In genomic region chr22:25747245-25747944, GRCh38 we compare ENCODE assay signal across 9 cellular contexts. TPM values are rescaled to one million over a fixed set of nuclear protein-coding genes. Genes with fewer than 3 reads are reported as not detected.
DNase-seq lines count a peak whose midpoint lies in the region; ATAC-seq, FAIRE-seq and TF ChIP-seq lines count a peak whose summit lies in the region.
"Had no signal": no experiment of that assay in that cellular context is flagged by ENCODE, and none has a peak within 500 bp of the region (broad histone marks: within the 10 kb centered on the region; RNA-seq: fewer than 3 reads in every experiment).

No MANE protein-coding gene starts in this region.

- H3K27ac ChIP-seq in A549, result peak overlapping the region; percentile 75 to 80
- H3K27ac ChIP-seq in astrocyte (ENCODE audit: low read depth, low read length), result peak overlapping the region; percentile 92
- H3K27ac ChIP-seq in hepatocyte, result peak overlapping the region; percentile 59
- no peak overlapping the region for H3K27ac ChIP-seq in mesendoderm (ENCODE audit: low read depth, low read length)

- H3K4me1 ChIP-seq in A549 (peaks cover 45% of the 10 kb centered on the region), astrocyte (ENCODE audit: insufficient read depth, low read length) (peaks cover 18% of the 10 kb centered on the region), hepatocyte (ENCODE audit: insufficient read depth) (peaks cover 15% of the 10 kb centered on the region), mesendoderm (ENCODE audit: control insufficient read depth, low read depth, low read length) (no peaks in the 10 kb centered on the region)

- H3K27me3 ChIP-seq in astrocyte (ENCODE audit: insufficient read depth, low read length), result no peaks in the 10 kb centered on the region
- no peaks in the 10 kb centered on the region for H3K27me3 ChIP-seq in hepatocyte
- H3K27me3 ChIP-seq in mesendoderm (ENCODE audit: insufficient read depth, low read length, poor library complexity), result no peaks in the 10 kb centered on the region

- H3K36me3 ChIP-seq in astrocyte (ENCODE audit: insufficient read depth, low read length) (no peaks in the 10 kb centered on the region), hepatocyte (replicated peaks; ENCODE audit: insufficient read depth, low read depth) (no peaks in the 10 kb centered on the region), mesendoderm (ENCODE audit: control insufficient read depth, insufficient read depth, low read length) (no peaks in the 10 kb centered on the region)

- TF ChIP-seq RAD21 in A549 (conservative IDR thresholded peaks at IDR 0.05 in 1 of 2, IDR thresholded peaks at IDR 0.05 in 1 of 2), result no peak

- 24% methylated on average over 6 of the region's 8 CpGs for WGBS in A549 (ENCODE audit: missing lambda C conversion rate)
- 77% methylated on average over 8 of the region's 8 CpGs for WGBS in hepatocyte (ENCODE audit: low lambda C conversion rate, missing lambda C conversion rate)
- WGBS in mesendoderm (ENCODE audit: extremely low coverage, insufficient coverage, low lambda C conversion rate), result no CpG with 5 or more reads among the region's 8 CpGs

- TF ChIP-seq EP300 in A549 (IDR thresholded peaks at IDR 0.05), result no peak

- H3K79me1 ChIP-seq in mesendoderm (ENCODE audit: low read length), result no peaks in the 10 kb centered on the region

- no peak overlapping the region for H2BK5ac ChIP-seq in mesendoderm (ENCODE audit: low read length)

- H3K9ac ChIP-seq in astrocyte (ENCODE audit: low read length) (peak overlapping the region; percentile 76), mesendoderm (ENCODE audit: low read length) (no peak overlapping the region)

- no peak for TF ChIP-seq POLR2A in A549 (IDR thresholded peaks at IDR 0.05; ENCODE audit: low read length)

- H2AK5ac ChIP-seq in mesendoderm (ENCODE audit: low read length), result no peak overlapping the region

- no peaks in the 10 kb centered on the region for H3K9me3 ChIP-seq in A549
- no peaks in the 10 kb centered on the region for H3K9me3 ChIP-seq in astrocyte (ENCODE audit: insufficient read depth, low read depth, low read length)
- H3K9me3 ChIP-seq in hepatocyte (ENCODE audit: low read depth), result no peaks in the 10 kb centered on the region

- H3K9me3 Mint-ChIP-seq in astrocyte (ENCODE audit: unreplicated experiment), result no peaks in the 10 kb centered on the region

- H3K18ac ChIP-seq in mesendoderm (ENCODE audit: low read length), result no peak overlapping the region

- H3K9me2 ChIP-seq in hepatocyte (replicated peaks; ENCODE audit: insufficient read depth), result no peaks in the 10 kb centered on the region

- no peak overlapping the region for H3K23ac ChIP-seq in mesendoderm (ENCODE audit: low read length)

- H3K4me3 Mint-ChIP-seq in astrocyte (ENCODE audit: unreplicated experiment), result no peak overlapping the region

- H3K27ac Mint-ChIP-seq in astrocyte (ENCODE audit: unreplicated experiment), result no peak overlapping the region

- H2AFZ ChIP-seq in astrocyte (ENCODE audit: low read depth, low read length), result peak overlapping the region; percentile 53
- H2AFZ ChIP-seq in hepatocyte, result no peak overlapping the region

- H3K79me2 ChIP-seq in astrocyte (ENCODE audit: insufficient read depth, low read length) (no peaks in the 10 kb centered on the region), hepatocyte (no peaks in the 10 kb centered on the region), mesendoderm (ENCODE audit: control insufficient read depth, insufficient read depth, low read length) (no peaks in the 10 kb centered on the region)

- peak; percentile 79 to 89 for ATAC-seq in A549
- no peak for ATAC-seq in HG03442 (IDR thresholded peaks at IDR 0.05; ENCODE audit: unreplicated experiment)

- H2BK120ac ChIP-seq in mesendoderm (ENCODE audit: low read depth, low read length), result no peak overlapping the region

- no peak overlapping the region for H3K56ac ChIP-seq in mesendoderm (ENCODE audit: low read length)

- TF ChIP-seq CTCF in A549 (IDR thresholded peaks at IDR 0.05), result no peak
- no peak for TF ChIP-seq CTCF in astrocyte (IDR thresholded peaks at IDR 0.05; ENCODE audit: insufficient read depth, low read depth, low read length)
- no peak for TF ChIP-seq CTCF in hepatocyte (IDR thresholded peaks at IDR 0.05; ENCODE audit: poor library complexity)
- no peak for TF ChIP-seq CTCF in GM13977 (IDR thresholded peaks at IDR 0.05; ENCODE audit: extremely low read depth, insufficient read depth, missing control alignments)

- no peak overlapping the region for H3K4ac ChIP-seq in mesendoderm (ENCODE audit: low read depth, low read length)

- peaks cover 14% of the 10 kb centered on the region for H3K4me1 Mint-ChIP-seq in astrocyte (ENCODE audit: low read depth, unreplicated experiment)

- H3K4me2 ChIP-seq in A549 (peak overlapping the region; percentile 49), astrocyte (ENCODE audit: low read length) (peak overlapping the region; percentile 57), hepatocyte (no peak overlapping the region), mesendoderm (ENCODE audit: low read length) (no peak overlapping the region)

- FAIRE-seq in A549 (lab: Jason Lieb, UNC) (no peak), astrocyte (lab: Jason Lieb, UNC) (no peak)

- CTCF ChIA-PET in A549 (lab: Yijun Ruan, JAX), result interaction anchor here (1.2 to 1.8 kb wide), 3 partner anchors 19 to 42 kb away, joined by 3 to 5 read pairs (median 5); no protein-coding TSS in a partner anchor

- H4K20me1 ChIP-seq in astrocyte (ENCODE audit: insufficient read depth, low read length) (no peaks in the 10 kb centered on the region), hepatocyte (ENCODE audit: insufficient read depth, poor library complexity, severe bottlenecking) (no peaks in the 10 kb centered on the region)

- H3K4me3 ChIP-seq in A549 (no peak overlapping the region), astrocyte (ENCODE audit: insufficient read depth, low read depth, low read length) (no peak overlapping the region), hepatocyte (no peak overlapping the region), mesendoderm (ENCODE audit: low read length) (no peak overlapping the region)

- H4K8ac ChIP-seq in mesendoderm (ENCODE audit: low read depth, low read length), result no peak overlapping the region

- H3K36me3 Mint-ChIP-seq in astrocyte (ENCODE audit: low read depth, unreplicated experiment), result peaks cover 2% of the 10 kb centered on the region

- H4K5ac ChIP-seq in mesendoderm (ENCODE audit: low read length), result no peak overlapping the region

- peak; percentile 49 to 87 for DNase-seq in A549 (ENCODE audit: low read depth in 1 of 2, low spot score in 1 of 2)
- peak; percentile 99 for DNase-seq in HT1080 (ENCODE audit: low read depth)
- peak; percentile 99 for DNase-seq in astrocyte (ENCODE audit: low read depth)
- peak; percentile 64 for DNase-seq in hepatocyte (ENCODE audit: low spot score)
- DNase-seq in stimulated activated naive CD4-positive, alpha-beta T cell treated with Interleukin-2 at 50 U/mL for 16 hours (lab: John Stamatoyannopoulos, UW), result no peak
- no peak for DNase-seq in GM13977 (ENCODE audit: low spot score)
- DNase-seq in mesendoderm, result no peak
- DNase-seq: DMS53 had no signal

- H2BK15ac ChIP-seq in mesendoderm (replicated peaks; ENCODE audit: low read depth), result no peak overlapping the region

- in situ Hi-C loops in GM13977 (cut with MboI; ENCODE audit: low pct_unique_long_range_greater_than_20kb, low sequenced_read_pairs, unreplicated experiment), result no loop called here

- POLR2A ChIA-PET in A549 (lab: Yijun Ruan, JAX), result interaction anchor here (0.6 kb wide), 1 partner anchor 748 kb away, joined by 10 read pairs; no protein-coding TSS in a partner anchor

- peaks cover 7% of the 10 kb centered on the region for H3K27me3 Mint-ChIP-seq in astrocyte (ENCODE audit: low read depth, unreplicated experiment)

TF ChIP-seq in A549, 52 proteins besides CTCF, POLR2A, EP300 and RAD21:
- no peak for TF ChIP-seq MAFK (IDR thresholded peaks at IDR 0.05; ENCODE audit: partially characterized antibody)
- TF ChIP-seq RNF2 (IDR thresholded peaks at IDR 0.05; ENCODE audit: borderline replicate concordance, low read depth), result no peak
- peak; percentile 62 for TF ChIP-seq FOSL2 (IDR thresholded peaks at IDR 0.05)
- TF ChIP-seq FOSL2 (CRISPR knock-in tag; IDR thresholded peaks at IDR 0.05), result peak; percentile 81
- TF ChIP-seq PBX3 (IDR thresholded peaks at IDR 0.05), result no peak
- no peak for TF ChIP-seq CBX2 (IDR thresholded peaks at IDR 0.05; ENCODE audit: borderline replicate concordance, low read depth)
- TF ChIP-seq CHD2 (IDR thresholded peaks at IDR 0.05; ENCODE audit: low read length, partially characterized antibody), result no peak
- TF ChIP-seq SREBF2 (IDR thresholded peaks at IDR 0.05), result no peak
- peak; percentile 20 to 30; a peak in 2 of 4 replicates for TF ChIP-seq CEBPB (IDR thresholded peaks at IDR 0.05)
- peak; percentile 64; the same call in 1 of the 2 replicates for TF ChIP-seq GATA3 (IDR thresholded peaks at IDR 0.05; ENCODE audit: borderline replicate concordance)
- 0 out of 2 replicates have a peak, but pooled peaks have one; percentile 28 for TF ChIP-seq JUNB (IDR thresholded peaks at IDR 0.05)
- TF ChIP-seq JUN (IDR thresholded peaks at IDR 0.05), result no peak

RNA-seq across cellular contexts. Expression of gene MYO18B, which starts 5.4 kb away (rescaled TPM):
- polyA plus RNA-seq in A549 (2011; rRNA removed) (0.01 TPM in 2 replicates), A549 (2017; fragmentation: RNase III; extraction: RNeasy Plus Mini Kit Qiagen cat#74134 plus additional on column Dnase treatment) (0.01 to 0.05 TPM in 2 of 3 replicates, not detected in the other), hepatocyte (not detected in 2 replicates)
- polyA plus RNA-seq in A549 (2012; cell fraction: cytosol; rRNA removed), result under 0.01 TPM in 1 of 2 replicates, not detected in the other
- polyA plus RNA-seq in A549 (2012; cell fraction: nucleus; rRNA removed), result 0.01 and 0.11 TPM in 2 replicates
- polyA minus RNA-seq in A549 (2011; rRNA and poly(A)+ RNA removed), result 0.04 and 0.05 TPM in 2 replicates
- total RNA-seq in HT1080 (2014; rRNA removed; shearing (Covaris generic)), result 1.9 and 2.3 TPM in 2 replicates
- polyA plus RNA-seq in HT1080 (2015; cell fraction: cytosol; rRNA removed), result 1.2 and 1.7 TPM in 2 replicates
- polyA plus RNA-seq in HT1080 (2015; cell fraction: nucleus; rRNA removed), result 6.5 and 9.1 TPM in 2 replicates
- total RNA-seq in astrocyte (0.07 TPM in 2 replicates), hepatocyte (0.04 and 0.23 TPM in 2 replicates)
- 0.18 TPM for polyA plus RNA-seq in mesendoderm (2013, experiment 1 of 2)
- polyA plus RNA-seq in mesendoderm (2013, experiment 2 of 2), result 0.13 TPM

Comparison
In these comparisons a context has a peak if more than half of its experiments do, and no peak if none do; other contexts are left out.
1. DNase-seq: peak in A549 (2 of 2), HT1080 (single experiment), astrocyte (single experiment) and hepatocyte (single experiment); none in stimulated activated naive CD4-positive, alpha-beta T cell treated with Interleukin-2 at 50 U/mL for 16 hours (single experiment), GM13977 (single experiment) and mesendoderm (single experiment).
2. H3K4me2 ChIP-seq: peak in A549 (single experiment) and astrocyte (single experiment); none in hepatocyte (single experiment) and mesendoderm (single experiment).